Comparison of ENCODE assay signal across 15 cellular contexts in genomic region chr9:134739660-134739968, GRCh38.
A peak's percentile ranks its signal among the peaks of the same experiment; 100 is the strongest.
DNase-seq lines count a peak whose midpoint lies in the region; FAIRE-seq and TF ChIP-seq lines count a peak whose summit lies in the region.
"Had no signal": no experiment of that assay in that cellular context is flagged by ENCODE, and none has a peak within 500 bp of the region (broad histone marks: within the 10 kb centered on the region; RNA-seq: fewer than 3 reads in every experiment).

No MANE protein-coding gene starts in this region.

- H3K27ac ChIP-seq in WERI-Rb-1 (peak overlapping the region; percentile 54), H1 (ENCODE audit: low read depth, low read length) (no peak overlapping the region)

- H3K27ac Mint-ChIP-seq in osteocyte (ENCODE audit: unreplicated experiment) = peak overlapping the region; percentile 70
- H3K27ac Mint-ChIP-seq: CD4-positive, CD25-positive, alpha-beta regulatory T cell had no signal

- no peak overlapping the region for H4K8ac ChIP-seq in H1 (ENCODE audit: extremely low read depth, insufficient read depth, low read length)

- no peak overlapping the region for H2BK12ac ChIP-seq in H1 (ENCODE audit: low read depth, low read length)

- H3K27me3 Mint-ChIP-seq in osteocyte (ENCODE audit: unreplicated experiment) = no peaks in the 10 kb centered on the region

- H3K56ac ChIP-seq in H1 (replicated peaks; ENCODE audit: insufficient read length, low read depth, low read length) = no peak overlapping the region

- CTCF ChIA-PET in H1 (lab: Charles Lee; ENCODE audit: partially characterized antibody) = interaction anchor here (0.6 to 5.1 kb wide), 32 partner anchors 10 to 715 kb away, joined by 3 to 30 read pairs (median 4); no protein-coding TSS in a partner anchor

- no peaks in the 10 kb centered on the region for H3K79me2 ChIP-seq in H1 (ENCODE audit: control insufficient read depth in 1 of 2, insufficient read depth in 2 of 2, low read length in 2 of 2)

- H4K91ac ChIP-seq in H1 (replicated peaks; ENCODE audit: insufficient read length, low read length) = no peak overlapping the region

- H3K4ac ChIP-seq in H1 (replicated peaks; ENCODE audit: insufficient read length, low read depth, low read length) = no peak overlapping the region

- TF ChIP-seq POLR2A in H1 (IDR thresholded peaks at IDR 0.05; ENCODE audit: control extremely low read depth in 1 of 2, low read depth in 2 of 2, low read length in 2 of 2) = no peak

- TF ChIP-seq EP300 in H1 (IDR thresholded peaks at IDR 0.05; ENCODE audit: borderline replicate concordance in 1 of 2, low read depth in 2 of 2, low read length in 2 of 2) = no peak

- no peaks in the 10 kb centered on the region for H3K9me3 ChIP-seq in WERI-Rb-1 (ENCODE audit: severe bottlenecking)
- peaks cover under 1 to 5% of the 10 kb centered on the region in 2 experiments; a peak in 2 of 4 replicates for H3K9me3 ChIP-seq in H1 (ENCODE audit: insufficient read depth in 2 of 2, low read depth in 1 of 2, low read length in 1 of 2)
- H3K9me3 ChIP-seq: MG63 had no signal

- no peak overlapping the region for H2BK5ac ChIP-seq in H1 (ENCODE audit: low read depth, low read length)

- H3K79me1 ChIP-seq in H1 (ENCODE audit: low read depth, low read length) = peaks cover 2% of the 10 kb centered on the region; the same call in 1 of the 2 replicates

- 0 out of 2 replicates have a peak overlapping the region, but pooled peaks have one; percentile 29 for H2BK15ac ChIP-seq in H1 (ENCODE audit: low read length)

- TF ChIP-seq CTCF in WERI-Rb-1 (IDR thresholded peaks at IDR 0.05; ENCODE audit: low read depth, low read length) = no peak
- TF ChIP-seq CTCF in H1 (IDR thresholded peaks at IDR 0.05; ENCODE audit: control extremely low read depth in 1 of 3, insufficient read depth in 1 of 3, low read depth in 1 of 3, low read length in 3 of 3) = no peak
- no peak for TF ChIP-seq CTCF in osteocyte (IDR thresholded peaks at IDR 0.05)

- no peaks in the 10 kb centered on the region for H3K9me3 Mint-ChIP-seq in osteocyte (ENCODE audit: unreplicated experiment)

- DNase-seq in WERI-Rb-1 = no peak
- no peak for DNase-seq in H1 (ENCODE audit: low read depth in 1 of 2, low spot score in 2 of 2)
- no peak for DNase-seq in osteocyte (ENCODE audit: extremely low spot score, unreplicated experiment)
- no peak for DNase-seq in NCI-H2227 (lab: John Stamatoyannopoulos, UW; ENCODE audit: unreplicated experiment)
- DNase-seq in NCI-H82 treated with DMSO at 0.1 percent for 48 hours (lab: John Stamatoyannopoulos, UW; ENCODE audit: unreplicated experiment) = no peak
- DNase-seq in NCI-H1105 (lab: John Stamatoyannopoulos, UW) = no peak
- DNase-seq in UCSD-AML1 (lab: John Stamatoyannopoulos, UW; ENCODE audit: unreplicated experiment) = no peak
- DNase-seq: NCI-H446 treated with DMSO at 0.1 percent for 48 hours had no signal

- no peak overlapping the region for H3K9ac ChIP-seq in H1 (replicated peaks in 1 of 4; ENCODE audit: extremely low read depth in 1 of 4, low read depth in 3 of 4, low read length in 3 of 4)
- H3K9ac ChIP-seq: BLaER1 had no signal

- no peak overlapping the region for H3K4me3 Mint-ChIP-seq in osteocyte (ENCODE audit: unreplicated experiment)
- H3K4me3 Mint-ChIP-seq: CD4-positive, CD25-positive, alpha-beta regulatory T cell had no signal

- H4K20me1 ChIP-seq in H1 (replicated peaks in 1 of 2; ENCODE audit: control insufficient read depth in 1 of 2, insufficient read depth in 2 of 2, low read length in 2 of 2) = peaks cover 0 to 9% of the 10 kb centered on the region in 2 experiments

- H2AK5ac ChIP-seq in H1 (ENCODE audit: low read depth, low read length) = no peak overlapping the region

- 77% methylated on average over 8 of the region's 8 CpGs; no CpG with 5 or more reads in 1 of the 2 experiments for WGBS in H1 (ENCODE audit: extremely low coverage in 1 of 2, insufficient coverage in 1 of 2, insufficient read length in 1 of 2, insufficient replicate concordance in 2 of 2, low coverage in 1 of 2, low lambda C conversion rate in 2 of 2, missing lambda C conversion rate in 1 of 2), 2 experiments

- no peaks in the 10 kb centered on the region for H3K27me3 ChIP-seq in WERI-Rb-1 (ENCODE audit: insufficient read depth, low read depth, severe bottlenecking)
- H3K27me3 ChIP-seq in H1 (replicated peaks in 1 of 4; ENCODE audit: control insufficient read depth in 3 of 4, extremely low read depth in 1 of 4, insufficient read depth in 3 of 4, low read length in 3 of 4) = no peaks in the 10 kb centered on the region; a peak in 1 of 7 replicates
- H3K27me3 ChIP-seq: BLaER1, MG63 had no signal

- H3K14ac ChIP-seq in H1 (ENCODE audit: insufficient read length) = no peak overlapping the region

- H3K4me3 ChIP-seq in WERI-Rb-1 (ENCODE audit: low read depth, low read length) (no peak overlapping the region), H1 (ENCODE audit: extremely low read depth in 1 of 4, insufficient read depth in 2 of 4, low read depth in 3 of 4, low read length in 4 of 4) (no peak overlapping the region)
- H3K4me3 ChIP-seq: BLaER1, MG63 had no signal

- H3K36me3 ChIP-seq in WERI-Rb-1 = no peaks in the 10 kb centered on the region
- peaks cover 0 to 6% (median 2%) of the 10 kb centered on the region in 4 experiments; a peak in 3 of 8 replicates for H3K36me3 ChIP-seq in H1 (ENCODE audit: control insufficient read depth in 2 of 4, insufficient read depth in 4 of 4, low read length in 3 of 4)

- peaks cover 0 to 7% (median 1%) of the 10 kb centered on the region in 4 experiments; a peak in 3 of 7 replicates for H3K4me1 ChIP-seq in H1 (replicated peaks in 1 of 4; ENCODE audit: control insufficient read depth in 3 of 4, insufficient read depth in 4 of 4, low read length in 3 of 4)

- H4K5ac ChIP-seq in H1 (ENCODE audit: insufficient read length, low read depth, low read length) = no peak overlapping the region

- POLR2A ChIA-PET in H1 (lab: Charles Lee; ENCODE audit: partially characterized antibody) = no interaction called here

- TF ChIP-seq RAD21 in H1 (IDR thresholded peaks at IDR 0.05 in 1 of 2, conservative IDR thresholded peaks at IDR 0.05 in 1 of 2; ENCODE audit: low read depth in 2 of 2, low read length in 2 of 2) = no peak

- H3K4me1 Mint-ChIP-seq in osteocyte (ENCODE audit: unreplicated experiment) = peaks cover 25% of the 10 kb centered on the region
- H3K4me1 Mint-ChIP-seq: CD4-positive, CD25-positive, alpha-beta regulatory T cell had no signal

- H2BK120ac ChIP-seq in H1 (replicated peaks; ENCODE audit: low read depth, low read length) = no peak overlapping the region

- H3K23ac ChIP-seq in H1 (ENCODE audit: insufficient read length) = no peak overlapping the region

- no peak overlapping the region for H3K4me2 ChIP-seq in H1 (ENCODE audit: insufficient read depth in 1 of 2, low read depth in 2 of 2, low read length in 2 of 2)

- no peak overlapping the region for H2BK20ac ChIP-seq in H1 (ENCODE audit: low read length)

- H3K23me2 ChIP-seq in H1 (ENCODE audit: low read depth, low read length) = peaks cover 6% of the 10 kb centered on the region; the same call in 1 of the 2 replicates

- no peak overlapping the region for H3K18ac ChIP-seq in H1 (ENCODE audit: extremely low read depth, low read length)

- no peak overlapping the region for H2AFZ ChIP-seq in H1 (ENCODE audit: low read length)

- no peak for FAIRE-seq in H1 (lab: Jason Lieb, UNC)
- FAIRE-seq: A204.1, GM12892, GM19239, H54 had no signal

- peaks cover 28% of the 10 kb centered on the region for H3K36me3 Mint-ChIP-seq in osteocyte (ENCODE audit: unreplicated experiment)
- H3K36me3 Mint-ChIP-seq: CD4-positive, CD25-positive, alpha-beta regulatory T cell had no signal

TF ChIP-seq in H1, 55 proteins besides CTCF, POLR2A, EP300 and RAD21 (continues in another document):
- TF ChIP-seq CHD2 (IDR thresholded peaks at IDR 0.05; ENCODE audit: low read length) (no peak), E2F6 (IDR thresholded peaks at IDR 0.05) (no peak), ATF2 (IDR thresholded peaks at IDR 0.05; ENCODE audit: low read length) (no peak), NANOG (IDR thresholded peaks at IDR 0.05; ENCODE audit: insufficient read depth, low read depth, low read length, poor library complexity, severe bottlenecking) (no peak), RNF2 (IDR thresholded peaks at IDR 0.05; ENCODE audit: borderline replicate concordance, low read depth, low read length, missing control alignments, poor library complexity, severe bottlenecking) (no peak)
